Comparison of ENCODE assay signal across 17 cellular contexts in genomic region chr19:16091546-16092475, GRCh38. TPM values are rescaled to one million over a fixed set of nuclear protein-coding genes. Genes with fewer than 3 reads are reported as not detected.
DNase-seq lines count a peak whose midpoint lies in the region; TF ChIP-seq lines count a peak whose summit lies in the region.
"Had no signal": no experiment of that assay in that cellular context is flagged by ENCODE, and none has a peak within 500 bp of the region (broad histone marks: within the 10 kb centered on the region; RNA-seq: fewer than 3 reads in every experiment).

No MANE protein-coding gene starts in this region.

- H2BK20ac ChIP-seq in H9 (ENCODE audit: low read depth, low read length, poor library complexity, severe bottlenecking): no peak overlapping the region

- H3K18ac ChIP-seq in H9 (ENCODE audit: insufficient read length, low read depth, low read length): no peak overlapping the region

- H3K36me3 ChIP-seq in Caco-2 (ENCODE audit: control insufficient read depth, insufficient read depth, low read length) (peaks cover 8% of the 10 kb centered on the region), rectal smooth muscle tissue (ENCODE audit: control insufficient read depth, insufficient read depth, low read length) (peaks cover 67% of the 10 kb centered on the region), thyroid gland (peaks cover 78 to 82% of the 10 kb centered on the region in 2 donors)

- H3K56ac ChIP-seq in H9 (ENCODE audit: insufficient read length, low read depth, low read length): no peak overlapping the region

- no peak overlapping the region for H2AK5ac ChIP-seq in H9 (ENCODE audit: insufficient read length, low read length)

- H3K4me3 Mint-ChIP-seq in Caco-2 (ENCODE audit: unreplicated experiment) (no peak overlapping the region), H9 (no peak overlapping the region), endothelial cell (ENCODE audit: unreplicated experiment) (peak overlapping the region; percentile 29)
- H3K4me3 Mint-ChIP-seq: activated naive CD8-positive, alpha-beta T cell had no signal

- peak overlapping the region; percentile 37 for H2BK5ac ChIP-seq in H9 (ENCODE audit: insufficient read length, low read length)

- H3K23me2 ChIP-seq in H9 (ENCODE audit: insufficient read length, low read depth, low read length, poor library complexity, severe bottlenecking): no peaks in the 10 kb centered on the region

- H3K4me1 Mint-ChIP-seq in Caco-2 (ENCODE audit: low read depth, unreplicated experiment): peaks cover 41% of the 10 kb centered on the region
- H3K4me1 Mint-ChIP-seq in H9: no peaks in the 10 kb centered on the region
- no peaks in the 10 kb centered on the region for H3K4me1 Mint-ChIP-seq in endothelial cell (ENCODE audit: unreplicated experiment)

- no peak overlapping the region for H3K4me3 ChIP-seq in Caco-2 (ENCODE audit: low read depth, low read length)
- no peak overlapping the region for H3K4me3 ChIP-seq in rectal smooth muscle tissue (ENCODE audit: low read length)
- H3K4me3 ChIP-seq in thyroid gland (replicated peaks in 1 of 3): no peak overlapping the region
- H3K4me3 ChIP-seq: heart right ventricle had no signal

- H4K8ac ChIP-seq in H9 (replicated peaks; ENCODE audit: insufficient read length, low read depth, low read length): no peak overlapping the region

- no peak overlapping the region for H4K91ac ChIP-seq in H9 (ENCODE audit: insufficient read length, low read depth, low read length)

- H3K14ac ChIP-seq in H9 (ENCODE audit: insufficient read depth, low read length): no peak overlapping the region

- H3K23ac ChIP-seq in H9 (ENCODE audit: insufficient read length, low read depth, low read length): no peak overlapping the region

- H2BK15ac ChIP-seq in H9 (ENCODE audit: low read depth, low read length): no peak overlapping the region

- H3K27ac Mint-ChIP-seq in Caco-2 (ENCODE audit: unreplicated experiment) (peak overlapping the region; percentile 91), H9 (no peak overlapping the region), endothelial cell (ENCODE audit: unreplicated experiment) (peak overlapping the region; percentile 24)
- H3K27ac Mint-ChIP-seq: activated naive CD8-positive, alpha-beta T cell had no signal

- DNase-seq in Caco-2 (no peak), H9 (no peak), endothelial cell (ENCODE audit: low spot score) (no peak), AML-193 (lab: John Stamatoyannopoulos, UW) (no peak), thyroid gland (no peak), NCI-H1436 treated with DMSO at 0.1 percent for 48 hours (lab: John Stamatoyannopoulos, UW) (no peak)
- DNase-seq: activated CD8-positive, alpha-beta memory T cell treated with anti-CD3 and anti-CD28 coated beads, Interleukin-2, amount 50 U/mL, for 48 hours; DMS79 treated with DMSO at 0.1 percent for 48 hours; heart right ventricle; NCI-H1105 treated with DMSO at 0.1 percent for 48 hours; NCI-H748 treated with DMSO at 0.1 percent for 48 hours; stimulated activated CD4-positive, alpha-beta T cell treated with anti-CD3 and anti-CD28 coated beads, Interleukin-2, amount 100 ng/mL, for 24 hours; SW 1271 had no signal

- H3K79me2 ChIP-seq in H9 (ENCODE audit: insufficient read depth, low read length): no peaks in the 10 kb centered on the region

- no peak overlapping the region for H2BK120ac ChIP-seq in H9 (ENCODE audit: low read depth, low read length, poor library complexity, severe bottlenecking)

- H3K9ac ChIP-seq in H9 (ENCODE audit: extremely low read depth, insufficient read length, low read length) (no peak overlapping the region), rectal smooth muscle tissue (ENCODE audit: low read length) (no peak overlapping the region)
- H3K9ac ChIP-seq: KMS-11 had no signal

- H3K9me3 Mint-ChIP-seq in Caco-2 (ENCODE audit: unreplicated experiment) (no peaks in the 10 kb centered on the region), H9 (no peaks in the 10 kb centered on the region), endothelial cell (ENCODE audit: unreplicated experiment) (no peaks in the 10 kb centered on the region)

- no peak for TF ChIP-seq POLR2A in thyroid gland (IDR thresholded peaks at IDR 0.05)

- no peak overlapping the region for H4K5ac ChIP-seq in H9 (ENCODE audit: insufficient read length, low read depth, low read length)

- H3K4ac ChIP-seq in H9 (ENCODE audit: low read depth, low read length): no peak overlapping the region

- no peak for TF ChIP-seq CTCF in Caco-2 (IDR thresholded peaks at IDR 0.05; ENCODE audit: insufficient read depth in 1 of 2, low read depth in 1 of 2, low read length in 1 of 2, severe bottlenecking in 1 of 2, unreplicated experiment in 1 of 2)
- TF ChIP-seq CTCF in H9 (conservative IDR thresholded peaks at IDR 0.05): no peak
- TF ChIP-seq CTCF in endothelial cell (IDR thresholded peaks at IDR 0.05; ENCODE audit: unreplicated experiment): no peak
- TF ChIP-seq CTCF in thyroid gland (IDR thresholded peaks at IDR 0.05): no peak

- BruUV-seq in Caco-2 (replicated peaks; lab: Mats Ljungman, UMichigan): no TSS peak

- H3K36me3 Mint-ChIP-seq in Caco-2 (ENCODE audit: insufficient read depth, unreplicated experiment) (peaks cover 100% of the 10 kb centered on the region), H9 (ENCODE audit: insufficient read depth in 1 of 3, low read depth in 3 of 3) (peaks cover 70 to 98% (median 94%) of the 10 kb centered on the region in 3 experiments), endothelial cell (ENCODE audit: low read depth, unreplicated experiment) (peaks cover 62% of the 10 kb centered on the region)

- H3K27me3 ChIP-seq in Caco-2 (replicated peaks; ENCODE audit: control insufficient read depth, insufficient read depth, low read length) (no peaks in the 10 kb centered on the region), H9 (ENCODE audit: insufficient read depth, low read length) (no peaks in the 10 kb centered on the region), rectal smooth muscle tissue (ENCODE audit: control insufficient read depth, insufficient read depth, low read length) (no peaks in the 10 kb centered on the region), thyroid gland (no peaks in the 10 kb centered on the region)
- H3K27me3 ChIP-seq: heart right ventricle had no signal

- H3K9me3 ChIP-seq in Caco-2 (0 out of 2 replicates have a peak, but pooled peaks cover 3% of the 10 kb centered on the region), H9 (ENCODE audit: control insufficient read depth, low read depth, low read length) (no peaks in the 10 kb centered on the region), thyroid gland (no peaks in the 10 kb centered on the region)
- H3K9me3 ChIP-seq: heart right ventricle had no signal

- no peaks in the 10 kb centered on the region for H4K20me1 ChIP-seq in H9 (ENCODE audit: control insufficient read depth, insufficient read depth, insufficient read length)

- no peak overlapping the region for H2BK12ac ChIP-seq in H9 (ENCODE audit: insufficient read length, low read depth, low read length)

- intact Hi-C loops in Caco-2 (cut with micrococcal nuclease; ENCODE audit: unreplicated experiment): no loop called here
- intact Hi-C loops in thyroid gland (cut with DNase I): no loop called here

- H3K4me2 ChIP-seq in H9 (ENCODE audit: insufficient read depth, insufficient read length, low read length): no peak overlapping the region
- H3K4me2 ChIP-seq: KMS-11 had no signal

- H3K79me1 ChIP-seq in H9 (ENCODE audit: insufficient read depth, low read depth, low read length, poor library complexity, severe bottlenecking): no peaks in the 10 kb centered on the region

- H3T11ph ChIP-seq in H9 (ENCODE audit: low read length): no peak overlapping the region

- H3K27me3 Mint-ChIP-seq in Caco-2 (ENCODE audit: insufficient read depth, unreplicated experiment) (no peaks in the 10 kb centered on the region), H9 (ENCODE audit: low read depth) (no peaks in the 10 kb centered on the region), endothelial cell (ENCODE audit: unreplicated experiment) (peaks cover 16% of the 10 kb centered on the region)
- H3K27me3 Mint-ChIP-seq: activated naive CD8-positive, alpha-beta T cell had no signal

- no CpG with 5 or more reads among the region's 13 CpGs for WGBS in H9 (ENCODE audit: extremely low coverage, insufficient read length, low lambda C conversion rate)
- 95 to 98% methylated on average over 13 of the region's 13 CpGs for WGBS in thyroid gland, 2 donors

- H3K27ac ChIP-seq in H9 (ENCODE audit: insufficient read length, low read depth, low read length): no peak overlapping the region
- H3K27ac ChIP-seq in rectal smooth muscle tissue (ENCODE audit: low read depth, low read length): peak overlapping the region; percentile 48
- no peak overlapping the region for H3K27ac ChIP-seq in thyroid gland
- H3K27ac ChIP-seq: C4-2B, heart right ventricle, KMS-11 had no signal

- no peak overlapping the region for H2AFZ ChIP-seq in H9 (ENCODE audit: low read length)

- peaks cover 84% of the 10 kb centered on the region for H3K4me1 ChIP-seq in Caco-2
- H3K4me1 ChIP-seq in H9 (ENCODE audit: insufficient read depth, low read length): no peaks in the 10 kb centered on the region
- H3K4me1 ChIP-seq in rectal smooth muscle tissue (ENCODE audit: control insufficient read depth, insufficient read depth, low read length): peaks cover 6% of the 10 kb centered on the region
- peaks cover 0 to under 1% of the 10 kb centered on the region in 2 donors for H3K4me1 ChIP-seq in thyroid gland

- POLR2A ChIA-PET in Caco-2 (lab: Charles Lee): interaction anchor here (0.7 to 1.3 kb wide), 2 partner anchors 14 to 90 kb away, joined by 4 to 7 read pairs; no protein-coding TSS in a partner anchor

- CTCF ChIA-PET in Caco-2 (lab: Charles Lee): no interaction called here

RNA-seq across cellular contexts. Expression of gene TPM4, which starts 15.5 kb away (rescaled TPM):
- total RNA-seq in Caco-2 (2022) (368 and 392 TPM in 2 replicates), H9 (2021) (431 TPM in 2 replicates), endothelial cell (ENCODE audit: unreplicated experiment) (644 TPM), thyroid gland (100 to 1,000 TPM; 101 to 296 (median 151) TPM)

RNA-seq across cellular contexts. Expression of gene RAB8A, which starts 19.9 kb away (rescaled TPM):
- total RNA-seq in Caco-2 (2022): 108 and 129 TPM in 2 replicates
- 93.8 and 103 TPM in 2 replicates for total RNA-seq in H9 (2021)
- 60.6 TPM for total RNA-seq in endothelial cell (ENCODE audit: unreplicated experiment)
- total RNA-seq in thyroid gland: 10 to 100 TPM; 40.2 to 65.6 (median 51.5) TPM

RNA-seq across cellular contexts. Expression of gene HSH2D, which starts 51.7 kb away (rescaled TPM):
- total RNA-seq in Caco-2 (2022) (0.23 and 0.35 TPM in 2 replicates), H9 (2021) (1.8 and 2.3 TPM in 2 replicates), endothelial cell (ENCODE audit: unreplicated experiment) (not detected), thyroid gland (1 to 10 TPM in 3 of 4 donors, under 1 TPM in 1; 0.94 to 4.6 (median 2.5) TPM)

Comparison
In these comparisons a context has a peak if more than half of its experiments do, and no peak if none do; other contexts are left out.
1. H3K27ac Mint-ChIP-seq: peak in Caco-2 (single experiment) and endothelial cell (single experiment); none in H9 (0 of 3).